In genomic region chr16:75559564-75560372, GRCh38 we compare ENCODE assay signal across 1 cellular context.
TF ChIP-seq lines count a peak whose summit lies in the region.

No MANE protein-coding gene starts in this region.

TF ChIP-seq in K562, 482 proteins besides CTCF, POLR2A, EP300 and RAD21 (continued from another document and continues in another):
- TF ChIP-seq ZNF639 (CRISPR knock-in tag; conservative IDR thresholded peaks at IDR 0.05 in 1 of 2, IDR thresholded peaks at IDR 0.05 in 1 of 2) (peak in 1 of 2 experiments; percentile 27; a peak in 1 of 4 replicates), ZNF384 (IDR thresholded peaks at IDR 0.05; ENCODE audit: low read depth, low read length) (peak; percentile 99), CHAMP1 (IDR thresholded peaks at IDR 0.05) (no peak), SMARCA4 (IDR thresholded peaks at IDR 0.05) (peak; percentile 46; the same call in 1 of the 2 replicates), MLX (CRISPR knock-in tag; conservative IDR thresholded peaks at IDR 0.05) (no peak), KLF1 (tag; IDR thresholded peaks at IDR 0.05) (no peak; the same call in 1 of the 2 replicates), CHD2 (IDR thresholded peaks at IDR 0.05; ENCODE audit: low read depth, low read length) (no peak), ZBTB49 (CRISPR knock-in tag; IDR thresholded peaks at IDR 0.05; ENCODE audit: borderline replicate concordance) (no peak), NR4A1 (CRISPR knock-in tag; IDR thresholded peaks at IDR 0.05) (no peak), NR4A1 (tag; IDR thresholded peaks at IDR 0.05) (peak; percentile 27; the same call in 1 of the 2 replicates), MCM5 (IDR thresholded peaks at IDR 0.05; ENCODE audit: low read depth) (no peak), ZNF668 (CRISPR knock-in tag; IDR thresholded peaks at IDR 0.05) (no peak), GTF2B (IDR thresholded peaks at IDR 0.05; ENCODE audit: extremely low read depth, insufficient read length) (no peak), ARID3A (IDR thresholded peaks at IDR 0.05; ENCODE audit: borderline replicate concordance, low read depth, low read length) (no peak), NCOA2 (IDR thresholded peaks at IDR 0.05; ENCODE audit: partially characterized antibody in 2 of 2) (no peak), HMGN3 (IDR thresholded peaks at IDR 0.05; ENCODE audit: borderline replicate concordance, extremely low read depth, insufficient read length, low read depth, low read length) (no peak), TAF7 (tag; IDR thresholded peaks at IDR 0.05) (peak; percentile 40), TAF9B (IDR thresholded peaks at IDR 0.05; ENCODE audit: partially characterized antibody) (peak; percentile 48), C11orf30 (IDR thresholded peaks at IDR 0.05; ENCODE audit: low read depth) (no peak), SMARCE1 (IDR thresholded peaks at IDR 0.05) (0 out of 2 replicates have a peak, but pooled peaks have one; percentile 37), NKRF (IDR thresholded peaks at IDR 0.05; ENCODE audit: borderline replicate concordance) (no peak), ZFP1 (CRISPR knock-in tag; IDR thresholded peaks at IDR 0.05) (no peak), ZNF184 (CRISPR knock-in tag; IDR thresholded peaks at IDR 0.05) (no peak), CREB1 (IDR thresholded peaks at IDR 0.05) (no peak), CREB1 (CRISPR knock-in tag; IDR thresholded peaks at IDR 0.05) (no peak), SREBF1 (IDR thresholded peaks at IDR 0.05; ENCODE audit: borderline replicate concordance, low read depth, low read length) (peak; percentile 92), ZNF77 (CRISPR knock-in tag; IDR thresholded peaks at IDR 0.05) (no peak), FOXM1 (IDR thresholded peaks at IDR 0.05; ENCODE audit: low read depth) (no peak), FOXM1 (CRISPR knock-in tag; IDR thresholded peaks at IDR 0.05; ENCODE audit: low read depth) (no peak), ZC3H4 (CRISPR knock-in tag; IDR thresholded peaks at IDR 0.05; ENCODE audit: borderline replicate concordance) (no peak), NBN (IDR thresholded peaks at IDR 0.05; ENCODE audit: low read depth) (no peak), MXD1 (CRISPR knock-in tag; IDR thresholded peaks at IDR 0.05; ENCODE audit: borderline replicate concordance, poor library complexity, severe bottlenecking) (no peak), CBX5 (IDR thresholded peaks at IDR 0.05; ENCODE audit: borderline replicate concordance, low read depth) (no peak), POLR2G (IDR thresholded peaks at IDR 0.05; ENCODE audit: low read depth, low read length) (no peak), PKNOX1 (IDR thresholded peaks at IDR 0.05) (peak; percentile 76), ATF3 (IDR thresholded peaks at IDR 0.05) (no peak), ATF3 (CRISPR knock-in tag; conservative IDR thresholded peaks at IDR 0.05) (no peak), KAT8 (IDR thresholded peaks at IDR 0.05; ENCODE audit: low read depth) (no peak), MCM3 (IDR thresholded peaks at IDR 0.05) (no peak), PTRF (tag; IDR thresholded peaks at IDR 0.05) (no peak), SMAD1 (IDR thresholded peaks at IDR 0.05; ENCODE audit: low read depth, low read length, partially characterized antibody) (no peak), ILK (tag; IDR thresholded peaks at IDR 0.05; ENCODE audit: borderline replicate concordance, low read depth) (no peak), CCAR2 (IDR thresholded peaks at IDR 0.05; ENCODE audit: low read depth, low read length) (no peak), RBBP5 (IDR thresholded peaks at IDR 0.05; ENCODE audit: borderline replicate concordance, insufficient read depth, low read length, poor library complexity, severe bottlenecking) (peak; percentile 39), CLOCK (CRISPR knock-in tag; IDR thresholded peaks at IDR 0.05; ENCODE audit: borderline replicate concordance) (no peak), THAP7 (CRISPR knock-in tag; IDR thresholded peaks at IDR 0.05) (no peak), NCOR1 (IDR thresholded peaks at IDR 0.05) (no peak), ZNF583 (CRISPR knock-in tag; IDR thresholded peaks at IDR 0.05) (no peak)
